ENCODE assay signal across 1 cellular context in the genomic region with DNA sequence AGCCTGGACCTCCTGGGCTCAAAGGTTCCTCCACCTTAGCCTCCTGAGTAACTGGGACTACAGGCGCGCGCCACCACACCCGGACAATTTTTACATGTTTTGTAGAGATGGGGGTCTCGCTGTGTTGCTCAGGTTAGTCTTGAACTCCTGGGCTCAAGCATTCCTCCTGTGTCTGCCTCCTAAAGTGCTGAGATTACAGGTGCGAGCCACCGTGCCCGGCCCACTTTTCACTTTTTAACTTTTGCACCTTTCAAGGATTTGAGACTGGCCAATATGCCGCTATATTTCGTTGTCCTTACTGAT.
TF ChIP-seq lines count a peak whose summit lies in the region.

No MANE protein-coding gene starts in this region.

TF ChIP-seq in HepG2, 621 proteins besides CTCF, POLR2A, EP300 and RAD21:
- TF ChIP-seq ZNF546 (CRISPR knock-in tag; conservative IDR thresholded peaks at IDR 0.05) (no peak), ZNF30 (CRISPR knock-in tag; IDR thresholded peaks at IDR 0.05) (no peak), HOXA3 (CRISPR knock-in tag; IDR thresholded peaks at IDR 0.05) (no peak), ZNF44 (CRISPR knock-in tag; IDR thresholded peaks at IDR 0.05) (no peak), GTF3A (CRISPR knock-in tag; conservative IDR thresholded peaks at IDR 0.05) (no peak), ZNF333 (CRISPR knock-in tag; IDR thresholded peaks at IDR 0.05; ENCODE audit: borderline replicate concordance) (no peak), ZNF460 (CRISPR knock-in tag; IDR thresholded peaks at IDR 0.05; ENCODE audit: borderline replicate concordance) (peak; percentile 73), GATA4 (IDR thresholded peaks at IDR 0.05; ENCODE audit: borderline replicate concordance, low read depth) (no peak), ZNF816 (CRISPR knock-in tag; IDR thresholded peaks at IDR 0.05; ENCODE audit: borderline replicate concordance) (0 out of 2 replicates have a peak, but pooled peaks have one; percentile 8), ZNF790 (CRISPR knock-in tag; IDR thresholded peaks at IDR 0.05; ENCODE audit: borderline replicate concordance) (no peak), ZNF83 (CRISPR knock-in tag; IDR thresholded peaks at IDR 0.05; ENCODE audit: borderline replicate concordance) (no peak), ZNF496 (CRISPR knock-in tag; IDR thresholded peaks at IDR 0.05; ENCODE audit: insufficient replicate concordance) (no peak), BRD4 (CRISPR knock-in tag; IDR thresholded peaks at IDR 0.05) (no peak), FOXM1 (CRISPR knock-in tag; IDR thresholded peaks at IDR 0.05) (no peak), EZH2 (conservative IDR thresholded peaks at IDR 0.05; ENCODE audit: low read depth, low read length) (no peak), POLR2AphosphoS2 (IDR thresholded peaks at IDR 0.05; ENCODE audit: low read depth, low read length) (no peak), MAFG (CRISPR knock-in tag; IDR thresholded peaks at IDR 0.05) (no peak), ISL2 (CRISPR knock-in tag; IDR thresholded peaks at IDR 0.05) (no peak), ATRX (CRISPR knock-in tag; IDR thresholded peaks at IDR 0.05; ENCODE audit: borderline replicate concordance) (no peak), KDM4B (CRISPR knock-in tag; IDR thresholded peaks at IDR 0.05) (no peak), DMAP1 (CRISPR knock-in tag; IDR thresholded peaks at IDR 0.05) (no peak), ZKSCAN5 (CRISPR knock-in tag; IDR thresholded peaks at IDR 0.05) (no peak), TOPORS (CRISPR knock-in tag; IDR thresholded peaks at IDR 0.05) (no peak), ZNF605 (CRISPR knock-in tag; IDR thresholded peaks at IDR 0.05) (0 out of 2 replicates have a peak, but pooled peaks have one; percentile 1)
- TF ChIP-seq, protein P1, sequence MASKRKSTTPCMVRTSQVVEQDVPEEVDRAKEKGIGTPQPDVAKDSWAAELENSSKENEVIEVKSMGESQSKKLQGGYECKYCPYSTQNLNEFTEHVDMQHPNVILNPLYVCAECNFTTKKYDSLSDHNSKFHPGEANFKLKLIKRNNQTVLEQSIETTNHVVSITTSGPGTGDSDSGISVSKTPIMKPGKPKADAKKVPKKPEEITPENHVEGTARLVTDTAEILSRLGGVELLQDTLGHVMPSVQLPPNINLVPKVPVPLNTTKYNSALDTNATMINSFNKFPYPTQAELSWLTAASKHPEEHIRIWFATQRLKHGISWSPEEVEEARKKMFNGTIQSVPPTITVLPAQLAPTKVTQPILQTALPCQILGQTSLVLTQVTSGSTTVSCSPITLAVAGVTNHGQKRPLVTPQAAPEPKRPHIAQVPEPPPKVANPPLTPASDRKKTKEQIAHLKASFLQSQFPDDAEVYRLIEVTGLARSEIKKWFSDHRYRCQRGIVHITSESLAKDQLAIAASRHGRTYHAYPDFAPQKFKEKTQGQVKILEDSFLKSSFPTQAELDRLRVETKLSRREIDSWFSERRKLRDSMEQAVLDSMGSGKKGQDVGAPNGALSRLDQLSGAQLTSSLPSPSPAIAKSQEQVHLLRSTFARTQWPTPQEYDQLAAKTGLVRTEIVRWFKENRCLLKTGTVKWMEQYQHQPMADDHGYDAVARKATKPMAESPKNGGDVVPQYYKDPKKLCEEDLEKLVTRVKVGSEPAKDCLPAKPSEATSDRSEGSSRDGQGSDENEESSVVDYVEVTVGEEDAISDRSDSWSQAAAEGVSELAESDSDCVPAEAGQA (IDR thresholded peaks at IDR 0.05; ENCODE audit: low read depth) = no peak
- TF ChIP-seq, protein P1 (CRISPR knock-in tag; IDR thresholded peaks at IDR 0.05; ENCODE audit: borderline replicate concordance) = no peak
- TF ChIP-seq, protein P2, sequence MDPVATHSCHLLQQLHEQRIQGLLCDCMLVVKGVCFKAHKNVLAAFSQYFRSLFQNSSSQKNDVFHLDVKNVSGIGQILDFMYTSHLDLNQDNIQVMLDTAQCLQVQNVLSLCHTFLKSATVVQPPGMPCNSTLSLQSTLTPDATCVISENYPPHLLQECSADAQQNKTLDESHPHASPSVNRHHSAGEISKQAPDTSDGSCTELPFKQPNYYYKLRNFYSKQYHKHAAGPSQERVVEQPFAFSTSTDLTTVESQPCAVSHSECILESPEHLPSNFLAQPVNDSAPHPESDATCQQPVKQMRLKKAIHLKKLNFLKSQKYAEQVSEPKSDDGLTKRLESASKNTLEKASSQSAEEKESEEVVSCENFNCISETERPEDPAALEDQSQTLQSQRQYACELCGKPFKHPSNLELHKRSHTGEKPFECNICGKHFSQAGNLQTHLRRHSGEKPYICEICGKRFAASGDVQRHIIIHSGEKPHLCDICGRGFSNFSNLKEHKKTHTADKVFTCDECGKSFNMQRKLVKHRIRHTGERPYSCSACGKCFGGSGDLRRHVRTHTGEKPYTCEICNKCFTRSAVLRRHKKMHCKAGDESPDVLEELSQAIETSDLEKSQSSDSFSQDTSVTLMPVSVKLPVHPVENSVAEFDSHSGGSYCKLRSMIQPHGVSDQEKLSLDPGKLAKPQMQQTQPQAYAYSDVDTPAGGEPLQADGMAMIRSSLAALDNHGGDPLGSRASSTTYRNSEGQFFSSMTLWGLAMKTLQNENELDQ (CRISPR knock-in tag; IDR thresholded peaks at IDR 0.05; ENCODE audit: borderline replicate concordance) = no peak
- TF ChIP-seq, protein P3, sequence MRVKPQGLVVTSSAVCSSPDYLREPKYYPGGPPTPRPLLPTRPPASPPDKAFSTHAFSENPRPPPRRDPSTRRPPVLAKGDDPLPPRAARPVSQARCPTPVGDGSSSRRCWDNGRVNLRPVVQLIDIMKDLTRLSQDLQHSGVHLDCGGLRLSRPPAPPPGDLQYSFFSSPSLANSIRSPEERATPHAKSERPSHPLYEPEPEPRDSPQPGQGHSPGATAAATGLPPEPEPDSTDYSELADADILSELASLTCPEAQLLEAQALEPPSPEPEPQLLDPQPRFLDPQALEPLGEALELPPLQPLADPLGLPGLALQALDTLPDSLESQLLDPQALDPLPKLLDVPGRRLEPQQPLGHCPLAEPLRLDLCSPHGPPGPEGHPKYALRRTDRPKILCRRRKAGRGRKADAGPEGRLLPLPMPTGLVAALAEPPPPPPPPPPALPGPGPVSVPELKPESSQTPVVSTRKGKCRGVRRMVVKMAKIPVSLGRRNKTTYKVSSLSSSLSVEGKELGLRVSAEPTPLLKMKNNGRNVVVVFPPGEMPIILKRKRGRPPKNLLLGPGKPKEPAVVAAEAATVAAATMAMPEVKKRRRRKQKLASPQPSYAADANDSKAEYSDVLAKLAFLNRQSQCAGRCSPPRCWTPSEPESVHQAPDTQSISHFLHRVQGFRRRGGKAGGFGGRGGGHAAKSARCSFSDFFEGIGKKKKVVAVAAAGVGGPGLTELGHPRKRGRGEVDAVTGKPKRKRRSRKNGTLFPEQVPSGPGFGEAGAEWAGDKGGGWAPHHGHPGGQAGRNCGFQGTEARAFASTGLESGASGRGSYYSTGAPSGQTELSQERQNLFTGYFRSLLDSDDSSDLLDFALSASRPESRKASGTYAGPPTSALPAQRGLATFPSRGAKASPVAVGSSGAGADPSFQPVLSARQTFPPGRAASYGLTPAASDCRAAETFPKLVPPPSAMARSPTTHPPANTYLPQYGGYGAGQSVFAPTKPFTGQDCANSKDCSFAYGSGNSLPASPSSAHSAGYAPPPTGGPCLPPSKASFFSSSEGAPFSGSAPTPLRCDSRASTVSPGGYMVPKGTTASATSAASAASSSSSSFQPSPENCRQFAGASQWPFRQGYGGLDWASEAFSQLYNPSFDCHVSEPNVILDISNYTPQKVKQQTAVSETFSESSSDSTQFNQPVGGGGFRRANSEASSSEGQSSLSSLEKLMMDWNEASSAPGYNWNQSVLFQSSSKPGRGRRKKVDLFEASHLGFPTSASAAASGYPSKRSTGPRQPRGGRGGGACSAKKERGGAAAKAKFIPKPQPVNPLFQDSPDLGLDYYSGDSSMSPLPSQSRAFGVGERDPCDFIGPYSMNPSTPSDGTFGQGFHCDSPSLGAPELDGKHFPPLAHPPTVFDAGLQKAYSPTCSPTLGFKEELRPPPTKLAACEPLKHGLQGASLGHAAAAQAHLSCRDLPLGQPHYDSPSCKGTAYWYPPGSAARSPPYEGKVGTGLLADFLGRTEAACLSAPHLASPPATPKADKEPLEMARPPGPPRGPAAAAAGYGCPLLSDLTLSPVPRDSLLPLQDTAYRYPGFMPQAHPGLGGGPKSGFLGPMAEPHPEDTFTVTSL (CRISPR knock-in tag; IDR thresholded peaks at IDR 0.05; ENCODE audit: borderline replicate concordance) = no peak
- TF ChIP-seq, protein P4, sequence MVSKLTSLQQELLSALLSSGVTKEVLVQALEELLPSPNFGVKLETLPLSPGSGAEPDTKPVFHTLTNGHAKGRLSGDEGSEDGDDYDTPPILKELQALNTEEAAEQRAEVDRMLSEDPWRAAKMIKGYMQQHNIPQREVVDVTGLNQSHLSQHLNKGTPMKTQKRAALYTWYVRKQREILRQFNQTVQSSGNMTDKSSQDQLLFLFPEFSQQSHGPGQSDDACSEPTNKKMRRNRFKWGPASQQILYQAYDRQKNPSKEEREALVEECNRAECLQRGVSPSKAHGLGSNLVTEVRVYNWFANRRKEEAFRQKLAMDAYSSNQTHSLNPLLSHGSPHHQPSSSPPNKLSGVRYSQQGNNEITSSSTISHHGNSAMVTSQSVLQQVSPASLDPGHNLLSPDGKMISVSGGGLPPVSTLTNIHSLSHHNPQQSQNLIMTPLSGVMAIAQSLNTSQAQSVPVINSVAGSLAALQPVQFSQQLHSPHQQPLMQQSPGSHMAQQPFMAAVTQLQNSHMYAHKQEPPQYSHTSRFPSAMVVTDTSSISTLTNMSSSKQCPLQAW (CRISPR knock-in tag; IDR thresholded peaks at IDR 0.05) = peak; percentile 5; the same call in 1 of the 2 replicates
- TF ChIP-seq, protein P5, sequence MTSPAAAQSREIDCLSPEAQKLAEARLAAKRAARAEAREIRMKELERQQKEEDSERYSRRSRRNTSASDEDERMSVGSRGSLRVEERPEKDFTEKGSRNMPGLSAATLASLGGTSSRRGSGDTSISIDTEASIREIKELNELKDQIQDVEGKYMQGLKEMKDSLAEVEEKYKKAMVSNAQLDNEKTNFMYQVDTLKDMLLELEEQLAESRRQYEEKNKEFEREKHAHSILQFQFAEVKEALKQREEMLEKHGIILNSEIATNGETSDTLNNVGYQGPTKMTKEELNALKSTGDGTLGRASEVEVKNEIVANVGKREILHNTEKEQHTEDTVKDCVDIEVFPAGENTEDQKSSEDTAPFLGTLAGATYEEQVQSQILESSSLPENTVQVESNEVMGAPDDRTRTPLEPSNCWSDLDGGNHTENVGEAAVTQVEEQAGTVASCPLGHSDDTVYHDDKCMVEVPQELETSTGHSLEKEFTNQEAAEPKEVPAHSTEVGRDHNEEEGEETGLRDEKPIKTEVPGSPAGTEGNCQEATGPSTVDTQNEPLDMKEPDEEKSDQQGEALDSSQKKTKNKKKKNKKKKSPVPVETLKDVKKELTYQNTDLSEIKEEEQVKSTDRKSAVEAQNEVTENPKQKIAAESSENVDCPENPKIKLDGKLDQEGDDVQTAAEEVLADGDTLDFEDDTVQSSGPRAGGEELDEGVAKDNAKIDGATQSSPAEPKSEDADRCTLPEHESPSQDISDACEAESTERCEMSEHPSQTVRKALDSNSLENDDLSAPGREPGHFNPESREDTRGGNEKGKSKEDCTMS (CRISPR knock-in tag; conservative IDR thresholded peaks at IDR 0.05) = no peak
- TF ChIP-seq, protein P6, sequence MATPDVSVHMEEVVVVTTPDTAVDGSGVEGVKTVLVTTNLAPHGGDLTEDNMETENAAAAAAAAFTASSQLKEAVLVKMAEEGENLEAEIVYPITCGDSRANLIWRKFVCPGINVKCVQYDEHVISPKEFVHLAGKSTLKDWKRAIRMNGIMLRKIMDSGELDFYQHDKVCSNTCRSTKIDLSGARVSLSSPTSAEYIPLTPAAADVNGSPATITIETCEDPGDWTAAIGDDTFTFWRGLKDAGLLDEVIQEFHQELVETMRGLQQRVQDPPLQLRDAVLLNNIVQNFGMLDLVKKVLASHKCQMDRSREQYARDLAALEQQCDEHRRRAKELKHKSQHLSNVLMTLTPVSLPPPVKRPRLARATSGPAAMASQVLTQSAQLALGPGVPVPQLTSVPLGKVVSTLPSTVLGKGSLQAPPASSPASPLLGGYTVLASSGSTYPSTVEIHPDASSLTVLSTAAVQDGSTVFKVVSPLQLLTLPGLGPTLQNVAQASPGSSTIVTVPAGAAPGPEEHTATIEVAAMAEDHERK (CRISPR knock-in tag; IDR thresholded peaks at IDR 0.05; ENCODE audit: low read depth) = no peak
TF ChIP-seq in HepG2: peak in this region for 4.
